1 cellular context compared by ENCODE assay signal in the genomic region with DNA sequence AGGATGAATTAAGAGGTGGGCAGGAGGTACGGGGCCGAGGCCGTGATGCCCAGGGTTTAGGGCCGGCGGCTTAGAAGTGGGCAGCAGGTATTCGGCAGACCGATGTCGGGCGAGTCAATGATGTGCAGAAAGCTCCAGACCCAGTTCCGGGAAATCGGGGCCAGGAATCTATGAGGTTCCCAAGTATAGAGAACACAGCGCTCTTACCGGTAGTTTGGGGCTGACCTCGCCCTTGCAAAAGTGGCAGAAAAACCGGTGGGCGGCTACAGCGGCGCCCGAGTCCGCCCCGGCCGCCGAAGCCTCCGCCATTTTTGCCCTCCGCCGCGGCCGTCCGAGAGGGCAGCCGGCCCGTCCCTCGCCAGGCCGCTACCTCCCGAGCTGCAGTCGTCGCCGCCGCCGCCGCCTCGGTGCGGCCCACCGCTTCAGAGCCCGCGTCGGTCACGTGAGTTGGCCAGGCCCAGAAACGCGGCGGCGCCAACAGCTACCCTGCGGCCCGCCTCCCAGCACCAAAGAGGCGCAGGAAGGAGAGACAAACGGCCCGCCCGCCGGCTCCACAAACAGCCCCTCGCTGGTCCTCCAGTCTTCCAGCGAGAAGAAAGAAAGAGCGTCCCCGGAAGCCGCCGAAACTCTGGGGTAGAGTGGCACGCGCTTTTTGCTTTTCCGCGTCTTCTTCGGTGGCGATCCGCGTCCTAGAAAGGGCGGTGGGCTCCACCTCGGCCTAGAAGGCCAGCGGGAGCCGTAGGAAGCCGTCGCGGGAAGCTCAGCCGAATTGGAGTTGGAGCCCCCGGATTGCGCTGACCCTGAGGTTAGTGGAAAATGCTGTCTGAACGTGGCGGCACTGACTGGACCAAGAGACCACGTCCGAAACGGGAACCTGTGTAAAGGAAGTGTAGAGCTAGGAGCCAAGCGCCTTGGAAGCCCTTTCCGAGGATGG.
TF ChIP-seq lines count a peak whose summit lies in the region.

A gene with protein sequence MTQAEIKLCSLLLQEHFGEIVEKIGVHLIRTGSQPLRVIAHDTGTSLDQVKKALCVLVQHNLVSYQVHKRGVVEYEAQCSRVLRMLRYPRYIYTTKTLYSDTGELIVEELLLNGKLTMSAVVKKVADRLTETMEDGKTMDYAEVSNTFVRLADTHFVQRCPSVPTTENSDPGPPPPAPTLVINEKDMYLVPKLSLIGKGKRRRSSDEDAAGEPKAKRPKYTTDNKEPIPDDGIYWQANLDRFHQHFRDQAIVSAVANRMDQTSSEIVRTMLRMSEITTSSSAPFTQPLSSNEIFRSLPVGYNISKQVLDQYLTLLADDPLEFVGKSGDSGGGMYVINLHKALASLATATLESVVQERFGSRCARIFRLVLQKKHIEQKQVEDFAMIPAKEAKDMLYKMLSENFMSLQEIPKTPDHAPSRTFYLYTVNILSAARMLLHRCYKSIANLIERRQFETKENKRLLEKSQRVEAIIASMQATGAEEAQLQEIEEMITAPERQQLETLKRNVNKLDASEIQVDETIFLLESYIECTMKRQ (plus strand): TSS at position 636 of the 934 bp plus-strand sequence. CDS start 1,577 bp downstream, outside the sequence.
A gene (minus strand): TSS at position 531 of the 934 bp plus-strand sequence. CDS start 222 bp downstream, at position 309.

TF ChIP-seq in HepG2, 621 proteins besides CTCF, POLR2A, EP300 and RAD21 (continued from another document and continues in another):
- TF ChIP-seq, protein P1, sequence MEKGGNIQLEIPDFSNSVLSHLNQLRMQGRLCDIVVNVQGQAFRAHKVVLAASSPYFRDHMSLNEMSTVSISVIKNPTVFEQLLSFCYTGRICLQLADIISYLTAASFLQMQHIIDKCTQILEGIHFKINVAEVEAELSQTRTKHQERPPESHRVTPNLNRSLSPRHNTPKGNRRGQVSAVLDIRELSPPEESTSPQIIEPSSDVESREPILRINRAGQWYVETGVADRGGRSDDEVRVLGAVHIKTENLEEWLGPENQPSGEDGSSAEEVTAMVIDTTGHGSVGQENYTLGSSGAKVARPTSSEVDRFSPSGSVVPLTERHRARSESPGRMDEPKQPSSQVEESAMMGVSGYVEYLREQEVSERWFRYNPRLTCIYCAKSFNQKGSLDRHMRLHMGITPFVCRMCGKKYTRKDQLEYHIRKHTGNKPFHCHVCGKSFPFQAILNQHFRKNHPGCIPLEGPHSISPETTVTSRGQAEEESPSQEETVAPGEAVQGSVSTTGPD (CRISPR knock-in tag; IDR thresholded peaks at IDR 0.05) = no peak
- peak; percentile 80; the same call in 1 of the 2 replicates for TF ChIP-seq ZIK1 (CRISPR knock-in tag; IDR thresholded peaks at IDR 0.05; ENCODE audit: borderline replicate concordance, low read depth)
- no peak for TF ChIP-seq PHB2 (IDR thresholded peaks at IDR 0.05; ENCODE audit: partially characterized antibody)
- TF ChIP-seq SOX5 (CRISPR knock-in tag; IDR thresholded peaks at IDR 0.05; ENCODE audit: borderline replicate concordance) = 0 out of 2 replicates have a peak, but pooled peaks have one; percentile 37
- TF ChIP-seq RXRA (CRISPR knock-in tag; IDR thresholded peaks at IDR 0.05) = peak; percentile 48; the same call in 1 of the 2 replicates
- TF ChIP-seq, protein P2, sequence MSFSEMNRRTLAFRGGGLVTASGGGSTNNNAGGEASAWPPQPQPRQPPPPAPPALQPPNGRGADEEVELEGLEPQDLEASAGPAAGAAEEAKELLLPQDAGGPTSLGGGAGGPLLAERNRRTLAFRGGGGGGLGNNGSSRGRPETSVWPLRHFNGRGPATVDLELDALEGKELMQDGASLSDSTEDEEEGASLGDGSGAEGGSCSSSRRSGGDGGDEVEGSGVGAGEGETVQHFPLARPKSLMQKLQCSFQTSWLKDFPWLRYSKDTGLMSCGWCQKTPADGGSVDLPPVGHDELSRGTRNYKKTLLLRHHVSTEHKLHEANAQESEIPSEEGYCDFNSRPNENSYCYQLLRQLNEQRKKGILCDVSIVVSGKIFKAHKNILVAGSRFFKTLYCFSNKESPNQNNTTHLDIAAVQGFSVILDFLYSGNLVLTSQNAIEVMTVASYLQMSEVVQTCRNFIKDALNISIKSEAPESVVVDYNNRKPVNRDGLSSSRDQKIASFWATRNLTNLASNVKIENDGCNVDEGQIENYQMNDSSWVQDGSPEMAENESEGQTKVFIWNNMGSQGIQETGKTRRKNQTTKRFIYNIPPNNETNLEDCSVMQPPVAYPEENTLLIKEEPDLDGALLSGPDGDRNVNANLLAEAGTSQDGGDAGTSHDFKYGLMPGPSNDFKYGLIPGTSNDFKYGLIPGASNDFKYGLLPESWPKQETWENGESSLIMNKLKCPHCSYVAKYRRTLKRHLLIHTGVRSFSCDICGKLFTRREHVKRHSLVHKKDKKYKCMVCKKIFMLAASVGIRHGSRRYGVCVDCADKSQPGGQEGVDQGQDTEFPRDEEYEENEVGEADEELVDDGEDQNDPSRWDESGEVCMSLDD (CRISPR knock-in tag; IDR thresholded peaks at IDR 0.05; ENCODE audit: borderline replicate concordance) = no peak
- TF ChIP-seq ISX (CRISPR knock-in tag; conservative IDR thresholded peaks at IDR 0.05) = 0 out of 2 replicates have a peak, but pooled peaks have one; percentile 30
- no peak for TF ChIP-seq ZNF468 (CRISPR knock-in tag; IDR thresholded peaks at IDR 0.05)
- peak; percentile 31; the same call in 1 of the 2 replicates for TF ChIP-seq ZNF776 (CRISPR knock-in tag; IDR thresholded peaks at IDR 0.05)
- TF ChIP-seq ZNF782 (CRISPR knock-in tag; IDR thresholded peaks at IDR 0.05; ENCODE audit: borderline replicate concordance) = peak; percentile 39; the same call in 1 of the 2 replicates
- TF ChIP-seq, protein P3, sequence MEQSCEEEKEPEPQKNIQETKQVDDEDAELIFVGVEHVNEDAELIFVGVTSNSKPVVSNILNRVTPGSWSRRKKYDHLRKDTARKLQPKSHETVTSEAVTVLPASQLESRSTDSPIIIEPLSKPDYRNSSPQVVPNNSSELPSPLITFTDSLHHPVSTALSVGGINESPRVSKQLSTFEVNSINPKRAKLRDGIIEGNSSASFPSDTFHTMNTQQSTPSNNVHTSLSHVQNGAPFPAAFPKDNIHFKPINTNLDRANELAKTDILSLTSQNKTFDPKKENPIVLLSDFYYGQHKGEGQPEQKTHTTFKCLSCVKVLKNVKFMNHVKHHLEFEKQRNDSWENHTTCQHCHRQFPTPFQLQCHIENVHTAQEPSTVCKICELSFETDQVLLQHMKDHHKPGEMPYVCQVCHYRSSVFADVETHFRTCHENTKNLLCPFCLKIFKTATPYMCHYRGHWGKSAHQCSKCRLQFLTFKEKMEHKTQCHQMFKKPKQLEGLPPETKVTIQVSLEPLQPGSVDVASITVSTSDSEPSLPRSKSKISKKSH (CRISPR knock-in tag; IDR thresholded peaks at IDR 0.05; ENCODE audit: borderline replicate concordance) = no peak
- peak; percentile 81 for TF ChIP-seq HNRNPLL (IDR thresholded peaks at IDR 0.05; ENCODE audit: low read depth, low read length, poor library complexity, severe bottlenecking)
- peak; percentile 80; the same call in 1 of the 2 replicates for TF ChIP-seq ZNF230 (CRISPR knock-in tag; IDR thresholded peaks at IDR 0.05)
- TF ChIP-seq SOX13 (IDR thresholded peaks at IDR 0.05) = no peak
- TF ChIP-seq SOX13 (CRISPR knock-in tag; conservative IDR thresholded peaks at IDR 0.05 in 1 of 2, IDR thresholded peaks at IDR 0.05 in 1 of 2) = peak in 1 of 2 experiments; percentile 19; a peak in 1 of 4 replicates
- no peak for TF ChIP-seq RFX5 (IDR thresholded peaks at IDR 0.05; ENCODE audit: low read depth, low read length)
- TF ChIP-seq POLR2G (IDR thresholded peaks at IDR 0.05; ENCODE audit: low read depth, low read length) = peak; percentile 96
- no peak for TF ChIP-seq MAZ (IDR thresholded peaks at IDR 0.05; ENCODE audit: borderline replicate concordance, low read depth, low read length)
- peak; percentile 41 for TF ChIP-seq MAZ (CRISPR knock-in tag; IDR thresholded peaks at IDR 0.05; ENCODE audit: low read depth)
- TF ChIP-seq SPEN (CRISPR knock-in tag; IDR thresholded peaks at IDR 0.05; ENCODE audit: low read depth) = peak; percentile 79
- TF ChIP-seq, protein P4, sequence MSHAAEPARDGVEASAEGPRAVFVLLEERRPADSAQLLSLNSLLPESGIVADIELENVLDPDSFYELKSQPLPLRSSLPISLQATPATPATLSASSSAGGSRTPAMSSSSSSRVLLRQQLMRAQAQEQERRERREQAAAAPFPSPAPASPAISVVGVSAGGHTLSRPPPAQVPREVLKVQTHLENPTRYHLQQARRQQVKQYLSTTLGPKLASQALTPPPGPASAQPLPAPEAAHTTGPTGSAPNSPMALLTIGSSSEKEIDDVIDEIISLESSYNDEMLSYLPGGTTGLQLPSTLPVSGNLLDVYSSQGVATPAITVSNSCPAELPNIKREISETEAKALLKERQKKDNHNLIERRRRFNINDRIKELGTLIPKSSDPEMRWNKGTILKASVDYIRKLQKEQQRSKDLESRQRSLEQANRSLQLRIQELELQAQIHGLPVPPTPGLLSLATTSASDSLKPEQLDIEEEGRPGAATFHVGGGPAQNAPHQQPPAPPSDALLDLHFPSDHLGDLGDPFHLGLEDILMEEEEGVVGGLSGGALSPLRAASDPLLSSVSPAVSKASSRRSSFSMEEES (CRISPR knock-in tag; IDR thresholded peaks at IDR 0.05) = 0 out of 2 replicates have a peak, but pooled peaks have one; percentile 57
- TF ChIP-seq ZNF160 (CRISPR knock-in tag; IDR thresholded peaks at IDR 0.05) = peak; percentile 56; the same call in 1 of the 2 replicates
- TF ChIP-seq ATM (IDR thresholded peaks at IDR 0.05; ENCODE audit: borderline replicate concordance) = no peak
- TF ChIP-seq FOXJ3 (CRISPR knock-in tag; IDR thresholded peaks at IDR 0.05; ENCODE audit: borderline replicate concordance) = no peak
- TF ChIP-seq ZNF431 (CRISPR knock-in tag; IDR thresholded peaks at IDR 0.05; ENCODE audit: borderline replicate concordance, low read depth) = no peak
- TF ChIP-seq FOXA1 (IDR thresholded peaks at IDR 0.05) = no peak
- no peak for TF ChIP-seq FOXA1 (CRISPR knock-in tag; IDR thresholded peaks at IDR 0.05)
- TF ChIP-seq ZNF672 (CRISPR knock-in tag; IDR thresholded peaks at IDR 0.05) = no peak
- TF ChIP-seq, protein P5, sequence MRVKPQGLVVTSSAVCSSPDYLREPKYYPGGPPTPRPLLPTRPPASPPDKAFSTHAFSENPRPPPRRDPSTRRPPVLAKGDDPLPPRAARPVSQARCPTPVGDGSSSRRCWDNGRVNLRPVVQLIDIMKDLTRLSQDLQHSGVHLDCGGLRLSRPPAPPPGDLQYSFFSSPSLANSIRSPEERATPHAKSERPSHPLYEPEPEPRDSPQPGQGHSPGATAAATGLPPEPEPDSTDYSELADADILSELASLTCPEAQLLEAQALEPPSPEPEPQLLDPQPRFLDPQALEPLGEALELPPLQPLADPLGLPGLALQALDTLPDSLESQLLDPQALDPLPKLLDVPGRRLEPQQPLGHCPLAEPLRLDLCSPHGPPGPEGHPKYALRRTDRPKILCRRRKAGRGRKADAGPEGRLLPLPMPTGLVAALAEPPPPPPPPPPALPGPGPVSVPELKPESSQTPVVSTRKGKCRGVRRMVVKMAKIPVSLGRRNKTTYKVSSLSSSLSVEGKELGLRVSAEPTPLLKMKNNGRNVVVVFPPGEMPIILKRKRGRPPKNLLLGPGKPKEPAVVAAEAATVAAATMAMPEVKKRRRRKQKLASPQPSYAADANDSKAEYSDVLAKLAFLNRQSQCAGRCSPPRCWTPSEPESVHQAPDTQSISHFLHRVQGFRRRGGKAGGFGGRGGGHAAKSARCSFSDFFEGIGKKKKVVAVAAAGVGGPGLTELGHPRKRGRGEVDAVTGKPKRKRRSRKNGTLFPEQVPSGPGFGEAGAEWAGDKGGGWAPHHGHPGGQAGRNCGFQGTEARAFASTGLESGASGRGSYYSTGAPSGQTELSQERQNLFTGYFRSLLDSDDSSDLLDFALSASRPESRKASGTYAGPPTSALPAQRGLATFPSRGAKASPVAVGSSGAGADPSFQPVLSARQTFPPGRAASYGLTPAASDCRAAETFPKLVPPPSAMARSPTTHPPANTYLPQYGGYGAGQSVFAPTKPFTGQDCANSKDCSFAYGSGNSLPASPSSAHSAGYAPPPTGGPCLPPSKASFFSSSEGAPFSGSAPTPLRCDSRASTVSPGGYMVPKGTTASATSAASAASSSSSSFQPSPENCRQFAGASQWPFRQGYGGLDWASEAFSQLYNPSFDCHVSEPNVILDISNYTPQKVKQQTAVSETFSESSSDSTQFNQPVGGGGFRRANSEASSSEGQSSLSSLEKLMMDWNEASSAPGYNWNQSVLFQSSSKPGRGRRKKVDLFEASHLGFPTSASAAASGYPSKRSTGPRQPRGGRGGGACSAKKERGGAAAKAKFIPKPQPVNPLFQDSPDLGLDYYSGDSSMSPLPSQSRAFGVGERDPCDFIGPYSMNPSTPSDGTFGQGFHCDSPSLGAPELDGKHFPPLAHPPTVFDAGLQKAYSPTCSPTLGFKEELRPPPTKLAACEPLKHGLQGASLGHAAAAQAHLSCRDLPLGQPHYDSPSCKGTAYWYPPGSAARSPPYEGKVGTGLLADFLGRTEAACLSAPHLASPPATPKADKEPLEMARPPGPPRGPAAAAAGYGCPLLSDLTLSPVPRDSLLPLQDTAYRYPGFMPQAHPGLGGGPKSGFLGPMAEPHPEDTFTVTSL (CRISPR knock-in tag; IDR thresholded peaks at IDR 0.05; ENCODE audit: borderline replicate concordance) = no peak
- TF ChIP-seq TEAD2 (CRISPR knock-in tag; IDR thresholded peaks at IDR 0.05) = no peak
- peak; percentile 65; the same call in 1 of the 2 replicates for TF ChIP-seq SP4 (CRISPR knock-in tag; IDR thresholded peaks at IDR 0.05)
- peak; percentile 42 for TF ChIP-seq ZNF777 (CRISPR knock-in tag; IDR thresholded peaks at IDR 0.05)
- peak; percentile 56; the same call in 1 of the 2 replicates for TF ChIP-seq TGIF2 (CRISPR knock-in tag; IDR thresholded peaks at IDR 0.05)
- no peak for TF ChIP-seq XBP1 (CRISPR knock-in tag; IDR thresholded peaks at IDR 0.05)
- TF ChIP-seq ZMYM2 (CRISPR knock-in tag; IDR thresholded peaks at IDR 0.05) = no peak
- TF ChIP-seq, protein P6, sequence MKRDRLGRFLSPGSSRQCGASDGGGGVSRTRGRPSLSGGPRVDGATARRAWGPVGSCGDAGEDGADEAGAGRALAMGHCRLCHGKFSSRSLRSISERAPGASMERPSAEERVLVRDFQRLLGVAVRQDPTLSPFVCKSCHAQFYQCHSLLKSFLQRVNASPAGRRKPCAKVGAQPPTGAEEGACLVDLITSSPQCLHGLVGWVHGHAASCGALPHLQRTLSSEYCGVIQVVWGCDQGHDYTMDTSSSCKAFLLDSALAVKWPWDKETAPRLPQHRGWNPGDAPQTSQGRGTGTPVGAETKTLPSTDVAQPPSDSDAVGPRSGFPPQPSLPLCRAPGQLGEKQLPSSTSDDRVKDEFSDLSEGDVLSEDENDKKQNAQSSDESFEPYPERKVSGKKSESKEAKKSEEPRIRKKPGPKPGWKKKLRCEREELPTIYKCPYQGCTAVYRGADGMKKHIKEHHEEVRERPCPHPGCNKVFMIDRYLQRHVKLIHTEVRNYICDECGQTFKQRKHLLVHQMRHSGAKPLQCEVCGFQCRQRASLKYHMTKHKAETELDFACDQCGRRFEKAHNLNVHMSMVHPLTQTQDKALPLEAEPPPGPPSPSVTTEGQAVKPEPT (CRISPR knock-in tag; IDR thresholded peaks at IDR 0.05; ENCODE audit: low read depth) = no peak
- TF ChIP-seq EHMT2 (IDR thresholded peaks at IDR 0.05; ENCODE audit: borderline replicate concordance, low read depth, low read length) = no peak
- TF ChIP-seq ZNF282 (IDR thresholded peaks at IDR 0.05; ENCODE audit: partially characterized antibody) = no peak
- no peak for TF ChIP-seq ZNF10 (CRISPR knock-in tag; IDR thresholded peaks at IDR 0.05; ENCODE audit: borderline replicate concordance, low read depth)
- no peak for TF ChIP-seq SRSF1 (optimal IDR thresholded peaks at IDR 0.05; ENCODE audit: low read depth, low read length)
- no peak for TF ChIP-seq HNF4G (IDR thresholded peaks at IDR 0.05; ENCODE audit: borderline replicate concordance, low read depth, low read length)
- no peak for TF ChIP-seq HNF4G (CRISPR knock-in tag; IDR thresholded peaks at IDR 0.05; ENCODE audit: borderline replicate concordance, low read depth)
- TF ChIP-seq TRIM24 (CRISPR knock-in tag; IDR thresholded peaks at IDR 0.05) = no peak
- peak; percentile 71; the same call in 1 of the 2 replicates for TF ChIP-seq SMAD3 (CRISPR knock-in tag; IDR thresholded peaks at IDR 0.05)
